In genomic region chr2:170717991-170718589, GRCh38 we compare ENCODE assay signal across 17 cellular contexts. TPM values are rescaled to one million over a fixed set of nuclear protein-coding genes. Genes with fewer than 3 reads are reported as not detected.
DNase-seq lines count a peak whose midpoint lies in the region; ATAC-seq, FAIRE-seq and TF ChIP-seq lines count a peak whose summit lies in the region.
"Had no signal": no experiment of that assay in that cellular context is flagged by ENCODE, and none has a peak within 500 bp of the region (broad histone marks: within the 10 kb centered on the region; RNA-seq: fewer than 3 reads in every experiment).

No MANE protein-coding gene starts in this region.

- H3K27me3 Mint-ChIP-seq in stimulated activated naive CD8-positive, alpha-beta T cell treated with anti-CD3 and anti-CD28 coated beads, Interleukin-15, amount 100 ng/mL, for 72 hours, result peaks cover 77% of the 10 kb centered on the region
- H3K27me3 Mint-ChIP-seq in astrocyte (ENCODE audit: low read depth, unreplicated experiment), result peaks cover 49% of the 10 kb centered on the region
- peaks cover 80% of the 10 kb centered on the region for H3K27me3 Mint-ChIP-seq in mesothelial cell of epicardium (ENCODE audit: low read depth)

- H3K4me3 ChIP-seq in astrocyte (ENCODE audit: insufficient read depth, low read depth, low read length) (no peak overlapping the region), lower lobe of right lung (no peak overlapping the region), left lung (no peak overlapping the region)
- H3K4me3 ChIP-seq: adrenal gland had no signal

- ATAC-seq in stimulated activated naive CD8-positive, alpha-beta T cell treated with anti-CD3 and anti-CD28 coated beads, Interleukin-15, amount 100 ng/mL, for 72 hours, result no peak
- no peak for ATAC-seq in stimulated activated naive CD8-positive, alpha-beta T cell treated with anti-CD3 and anti-CD28 coated beads, Interleukin-15, Interleukin-2, amounts not matched to agents 100 U/mL and 50 U/mL, for 24 hours
- ATAC-seq in lower lobe of right lung (no peak), left lung (no peak)
- ATAC-seq: right cardiac atrium had no signal

- H3K9me3 ChIP-seq in astrocyte (ENCODE audit: insufficient read depth, low read depth, low read length) (peaks cover 4% of the 10 kb centered on the region), lower lobe of right lung (no peaks in the 10 kb centered on the region), left lung (no peaks in the 10 kb centered on the region)
- H3K9me3 ChIP-seq: adrenal gland, left ventricle myocardium inferior had no signal

- H3K4me2 ChIP-seq in astrocyte (ENCODE audit: low read length), result no peak overlapping the region

- no peak for TF ChIP-seq CTCF in astrocyte (IDR thresholded peaks at IDR 0.05; ENCODE audit: insufficient read depth, low read depth, low read length)
- no peak for TF ChIP-seq CTCF in mesothelial cell of epicardium (IDR thresholded peaks at IDR 0.05; ENCODE audit: unreplicated experiment)
- TF ChIP-seq CTCF in lower lobe of right lung (IDR thresholded peaks at IDR 0.05), result no peak
- TF ChIP-seq CTCF in left lung (IDR thresholded peaks at IDR 0.05), result no peak

- no peak overlapping the region for H3K27ac ChIP-seq in astrocyte (ENCODE audit: low read depth, low read length)
- no peak overlapping the region for H3K27ac ChIP-seq in lower lobe of right lung
- H3K27ac ChIP-seq in left lung, result no peak overlapping the region
- H3K27ac ChIP-seq: adrenal gland, left ventricle myocardium inferior had no signal

- H3K27ac Mint-ChIP-seq in stimulated activated naive CD8-positive, alpha-beta T cell treated with anti-CD3 and anti-CD28 coated beads, Interleukin-15, amount 100 ng/mL, for 72 hours, result no peak overlapping the region
- H3K27ac Mint-ChIP-seq in astrocyte (ENCODE audit: unreplicated experiment) (peak overlapping the region; percentile 36), mesothelial cell of epicardium (no peak overlapping the region)

- H3K27me3 ChIP-seq in astrocyte (ENCODE audit: insufficient read depth, low read length) (peaks cover 58% of the 10 kb centered on the region), lower lobe of right lung (ENCODE audit: low read depth) (peaks cover 57% of the 10 kb centered on the region), left lung (peaks cover 43 to 95% of the 10 kb centered on the region in 2 donors)

- H3K36me3 ChIP-seq in astrocyte (ENCODE audit: insufficient read depth, low read length) (no peaks in the 10 kb centered on the region), lower lobe of right lung (no peaks in the 10 kb centered on the region), left lung (no peaks in the 10 kb centered on the region)
- H3K36me3 ChIP-seq: adrenal gland, left ventricle myocardium inferior had no signal

- no peak overlapping the region for H2AFZ ChIP-seq in astrocyte (ENCODE audit: low read depth, low read length)

- no peaks in the 10 kb centered on the region for H3K79me2 ChIP-seq in astrocyte (ENCODE audit: insufficient read depth, low read length)

- H4K20me1 ChIP-seq in astrocyte (ENCODE audit: insufficient read depth, low read length), result no peaks in the 10 kb centered on the region

- peaks cover 38% of the 10 kb centered on the region for H3K4me1 Mint-ChIP-seq in stimulated activated naive CD8-positive, alpha-beta T cell treated with anti-CD3 and anti-CD28 coated beads, Interleukin-15, amount 100 ng/mL, for 72 hours
- peaks cover 3% of the 10 kb centered on the region for H3K4me1 Mint-ChIP-seq in astrocyte (ENCODE audit: low read depth, unreplicated experiment)
- peaks cover 33% of the 10 kb centered on the region for H3K4me1 Mint-ChIP-seq in mesothelial cell of epicardium

- H3K4me1 ChIP-seq in astrocyte (ENCODE audit: insufficient read depth, low read length) (peaks cover 12% of the 10 kb centered on the region), lower lobe of right lung (peaks cover 39% of the 10 kb centered on the region), left lung (peaks cover 10 to 36% of the 10 kb centered on the region in 2 donors)

- peak overlapping the region; percentile 6 to 12 for H3K4me3 Mint-ChIP-seq in stimulated activated naive CD8-positive, alpha-beta T cell treated with anti-CD3 and anti-CD28 coated beads, Interleukin-15, amount 100 ng/mL, for 72 hours
- H3K4me3 Mint-ChIP-seq in astrocyte (ENCODE audit: unreplicated experiment) (no peak overlapping the region), mesothelial cell of epicardium (peak overlapping the region; percentile 58)

- no peak overlapping the region for H3K9ac ChIP-seq in astrocyte (ENCODE audit: low read length)

- peaks cover 2% of the 10 kb centered on the region for H3K36me3 Mint-ChIP-seq in astrocyte (ENCODE audit: low read depth, unreplicated experiment)
- no peaks in the 10 kb centered on the region for H3K36me3 Mint-ChIP-seq in mesothelial cell of epicardium

- DNase-seq in stimulated activated naive CD8-positive, alpha-beta T cell treated with anti-CD3 and anti-CD28 coated beads, Interleukin-15, amount 100 ng/mL, for 72 hours, result no peak
- DNase-seq in stimulated activated naive CD8-positive, alpha-beta T cell treated with anti-CD3 and anti-CD28 coated beads, Interleukin-15, Interleukin-2, amounts not matched to agents 100 U/mL and 50 U/mL, for 24 hours, result no peak
- DNase-seq in astrocyte (ENCODE audit: low read depth) (no peak), mesothelial cell of epicardium (ENCODE audit: low spot score in 2 of 2, unreplicated experiment in 2 of 2) (no peak), NCI-H1694 (lab: John Stamatoyannopoulos, UW) (no peak), lower lobe of right lung (no peak), cardiac septum (ENCODE audit: low spot score) (no peak), left lung (no peak)
- DNase-seq: adrenal gland; central memory CD4-positive, alpha-beta T cell; KBM-7; left ventricle myocardium inferior; NCI-H1105 treated with DMSO at 0.1 percent for 48 hours; NCI-H2171 treated with DMSO at 0.1 percent for 48 hours; right cardiac atrium; substantia nigra had no signal

- intact Hi-C loops in lower lobe of right lung (cut with DNase I), result no loop called here
- intact Hi-C loops in cardiac septum (cut with DNase I), result loop anchor here (5.0 to 10.0 kb wide), 3 partner anchors 94 to 313 kb away; no protein-coding TSS in a partner anchor
- intact Hi-C loops in left lung (cut with DNase I), result no loop called here

- no peak for FAIRE-seq in astrocyte (lab: Jason Lieb, UNC)
- FAIRE-seq: D721Med had no signal

- H3K9me3 Mint-ChIP-seq in stimulated activated naive CD8-positive, alpha-beta T cell treated with anti-CD3 and anti-CD28 coated beads, Interleukin-15, amount 100 ng/mL, for 72 hours, result no peaks in the 10 kb centered on the region
- H3K9me3 Mint-ChIP-seq in astrocyte (ENCODE audit: unreplicated experiment), result peaks cover 3% of the 10 kb centered on the region
- no peaks in the 10 kb centered on the region for H3K9me3 Mint-ChIP-seq in mesothelial cell of epicardium

RNA-seq across cellular contexts. Expression of gene SP5, which starts 3.0 kb away (rescaled TPM):
- total RNA-seq in astrocyte, result 0.11 TPM in 1 of 2 replicates, not detected in the other
- total RNA-seq in mesothelial cell of epicardium, result 2.2 to 4.6 TPM (median 2.7 TPM) in 3 replicates
- total RNA-seq in lower lobe of right lung, result 1.9 TPM
- total RNA-seq in cardiac septum, result 0.92 TPM
- 1 to 10 TPM; 2.8 to 5.1 TPM for total RNA-seq in left lung

RNA-seq across cellular contexts. Expression of gene ERICH2, which starts 52.1 kb away (rescaled TPM):
- 1.7 and 1.9 TPM in 2 replicates for total RNA-seq in astrocyte
- 0.47 to 1.1 TPM (median 0.94 TPM) in 3 replicates for total RNA-seq in mesothelial cell of epicardium
- total RNA-seq in lower lobe of right lung, result 8.5 TPM
- 1.7 TPM for total RNA-seq in cardiac septum
- total RNA-seq in left lung, result 1 to 10 TPM; 3.3 to 6.2 TPM
